Comparison of ENCODE assay signal across 17 cellular contexts in the genomic region with DNA sequence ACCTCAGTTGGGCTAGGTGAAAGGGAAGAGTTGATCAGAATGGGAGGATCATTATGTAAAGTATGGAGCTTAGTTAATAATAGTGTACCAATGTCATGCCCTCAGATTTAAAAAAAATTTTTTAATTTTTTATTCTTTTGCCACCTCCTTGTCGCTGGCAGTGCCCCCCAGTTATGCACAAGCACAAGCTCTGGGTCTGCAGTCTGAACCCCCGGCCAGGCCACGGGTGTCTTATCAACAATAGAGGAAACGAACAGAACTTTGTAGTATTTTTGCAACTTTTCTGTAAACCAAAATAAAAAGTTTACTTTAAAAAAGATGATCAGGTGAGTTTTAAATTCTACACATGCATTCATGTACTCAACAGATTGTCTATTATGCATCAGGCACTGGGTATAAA. TPM values are rescaled to one million over a fixed set of nuclear protein-coding genes. Genes with fewer than 3 reads are reported as not detected.
DNase-seq lines count a peak whose midpoint lies in the region; ATAC-seq, FAIRE-seq and TF ChIP-seq lines count a peak whose summit lies in the region.
"Had no signal": no experiment of that assay in that cellular context is flagged by ENCODE, and none has a peak within 500 bp of the region (broad histone marks: within the 10 kb centered on the region; RNA-seq: fewer than 3 reads in every experiment).

No MANE protein-coding gene starts in this region.

- H3K4me3 ChIP-seq in PC-3 (ENCODE audit: low read length) (no peak overlapping the region), endothelial cell of umbilical vein (replicated peaks in 1 of 3; ENCODE audit: insufficient read depth in 1 of 3, low read depth in 1 of 3, low read length in 3 of 3) (no peak overlapping the region), smooth muscle cell (no peak overlapping the region)

- intact Hi-C loops in activated CD4-positive, alpha-beta T cell treated with anti-CD3 and anti-CD28 coated beads, Interleukin-2, amount 10 ng/mL, durations not matched to agents 24 days and 14 days (cut with micrococcal nuclease): loop anchor here (1.0 to 10.0 kb wide), 9 partner anchors 27 to 1517 kb away; partner anchors contain the start of genes CCDC69, G3BP1, IRGM and PPARGC1B
- intact Hi-C loops in PC-3 (cut with micrococcal nuclease) (loop anchor here (2.0 to 5.0 kb wide), 2 partner anchors 45 to 66 kb away; no protein-coding TSS in a partner anchor), endothelial cell of umbilical vein (cut with micrococcal nuclease) (loop anchor here (1.0 to 10.0 kb wide), 5 partner anchors 27 to 523 kb away; partner anchors contain the start of genes CCDC69, G3BP1 and SLC36A1)

- no peaks in the 10 kb centered on the region for H3K36me3 Mint-ChIP-seq in activated CD4-positive, alpha-beta T cell treated with anti-CD3 and anti-CD28 coated beads, Interleukin-2, amount 10 ng/mL, durations not matched to agents 24 days and 14 days (ENCODE audit: low read depth)

- ATAC-seq in PC-3 (no peak), HG03439 (IDR thresholded peaks at IDR 0.05; ENCODE audit: unreplicated experiment) (no peak), left lobe of liver (no peak)

- peaks cover 30% of the 10 kb centered on the region for H3K4me1 Mint-ChIP-seq in activated CD4-positive, alpha-beta T cell treated with anti-CD3 and anti-CD28 coated beads, Interleukin-2, amount 10 ng/mL, durations not matched to agents 24 days and 14 days

- DNase-seq in activated CD4-positive, alpha-beta T cell treated with anti-CD3 and anti-CD28 coated beads, Interleukin-2, amount 10 ng/mL, durations not matched to agents 24 days and 14 days: no peak
- DNase-seq in activated CD4-positive, alpha-beta T cell treated with anti-CD3 and anti-CD28 coated beads, Interleukin-2, amount 50 U/mL, for 4 hours: no peak
- DNase-seq in PC-3 (no peak), endothelial cell of umbilical vein (ENCODE audit: low read depth, low spot score) (no peak), smooth muscle cell (lab: John Stamatoyannopoulos, UW; ENCODE audit: unreplicated experiment) (no peak), NK-92 (lab: John Stamatoyannopoulos, UW; ENCODE audit: unreplicated experiment) (no peak), left lobe of liver (ENCODE audit: low spot score) (no peak)
- DNase-seq: hippocampal formation, NCI-H1092 treated with DMSO at 0.1 percent for 48 hours, NCI-H526 treated with DMSO at 0.1 percent for 48 hours, thyroid gland had no signal

- no peaks in the 10 kb centered on the region for H3K9me1 ChIP-seq in endothelial cell of umbilical vein (replicated peaks; ENCODE audit: control insufficient read depth, extremely low read depth, insufficient read depth, low read length)

- FAIRE-seq in endothelial cell of umbilical vein (lab: Jason Lieb, UNC): no peak

- H3F3A ChIP-seq in PC-3 (ENCODE audit: low read length, unreplicated experiment) (no peaks in the 10 kb centered on the region), smooth muscle cell (ENCODE audit: low read depth) (no peaks in the 10 kb centered on the region)

- BruUV-seq in PC-3 (replicated peaks; lab: Mats Ljungman, UMichigan) (no TSS peak), endothelial cell of umbilical vein (replicated peaks; lab: Mats Ljungman, UMichigan) (no TSS peak)

- no peaks in the 10 kb centered on the region for H3K27me3 ChIP-seq in PC-3 (ENCODE audit: low read length)
- peaks cover 3 to 4% of the 10 kb centered on the region in 2 experiments for H3K27me3 ChIP-seq in endothelial cell of umbilical vein (ENCODE audit: control insufficient read depth in 2 of 2, insufficient read depth in 2 of 2, low read length in 2 of 2)
- H3K27me3 ChIP-seq in smooth muscle cell (ENCODE audit: low read depth): no peaks in the 10 kb centered on the region
- H3K27me3 ChIP-seq: right atrium auricular region, thyroid gland had no signal

- H3K9me3 Mint-ChIP-seq in activated CD4-positive, alpha-beta T cell treated with anti-CD3 and anti-CD28 coated beads, Interleukin-2, amount 10 ng/mL, durations not matched to agents 24 days and 14 days: no peaks in the 10 kb centered on the region

- H3K9ac ChIP-seq in PC-3 (ENCODE audit: low read length): no peak overlapping the region
- H3K9ac ChIP-seq in endothelial cell of umbilical vein (replicated peaks; ENCODE audit: extremely low read depth, insufficient read depth, low read length): no peak overlapping the region
- no peak overlapping the region for H3K9ac ChIP-seq in smooth muscle cell (ENCODE audit: low read depth)

- H3K36me3 ChIP-seq in PC-3 (ENCODE audit: low read depth, low read length) (no peaks in the 10 kb centered on the region), endothelial cell of umbilical vein (ENCODE audit: control insufficient read depth in 2 of 2, extremely low read depth in 1 of 2, insufficient read depth in 2 of 2, low read length in 2 of 2) (no peaks in the 10 kb centered on the region), smooth muscle cell (ENCODE audit: low read depth) (no peaks in the 10 kb centered on the region)
- H3K36me3 ChIP-seq: right atrium auricular region, thyroid gland had no signal

- TF ChIP-seq CTCF in PC-3 (conservative IDR thresholded peaks at IDR 0.05; ENCODE audit: low read depth, low read length) (no peak), endothelial cell of umbilical vein (IDR thresholded peaks at IDR 0.05; ENCODE audit: extremely low read depth in 1 of 2, insufficient read depth in 1 of 2, low read depth in 1 of 2, low read length in 2 of 2) (no peak), smooth muscle cell (IDR thresholded peaks at IDR 0.05; ENCODE audit: borderline replicate concordance, insufficient read depth, poor library complexity, severe bottlenecking) (no peak)

- WGBS in smooth muscle cell (ENCODE audit: low lambda C conversion rate): 97% methylated on average over 4 of the region's 4 CpGs

- H3K9me2 ChIP-seq in PC-3 (replicated peaks; ENCODE audit: low read length): no peaks in the 10 kb centered on the region

- POLR2A ChIA-PET in PC-3 (lab: Charles Lee; ENCODE audit: unreplicated experiment) (no interaction called here), endothelial cell of umbilical vein (lab: Charles Lee) (no interaction called here)

- dilution Hi-C loops in endothelial cell of umbilical vein (cut with MboI; ENCODE audit: extremely low pct_ligation_motif_present, low sequenced_read_pairs): no loop called here

- no peaks in the 10 kb centered on the region for H3K27me3 Mint-ChIP-seq in activated CD4-positive, alpha-beta T cell treated with anti-CD3 and anti-CD28 coated beads, Interleukin-2, amount 10 ng/mL, durations not matched to agents 24 days and 14 days

- peak overlapping the region; percentile 63 for H3K4me3 Mint-ChIP-seq in activated CD4-positive, alpha-beta T cell treated with anti-CD3 and anti-CD28 coated beads, Interleukin-2, amount 10 ng/mL, durations not matched to agents 24 days and 14 days

- H3K9me3 ChIP-seq in PC-3 (ENCODE audit: low read length) (no peaks in the 10 kb centered on the region), endothelial cell of umbilical vein (replicated peaks; ENCODE audit: control insufficient read depth, insufficient read depth, low read length) (no peaks in the 10 kb centered on the region), smooth muscle cell (replicated peaks; ENCODE audit: low read depth) (no peaks in the 10 kb centered on the region)
- H3K9me3 ChIP-seq: right atrium auricular region, thyroid gland had no signal

- H3K4me2 ChIP-seq in PC-3 (ENCODE audit: low read length) (no peak overlapping the region), endothelial cell of umbilical vein (ENCODE audit: insufficient read depth, low read length) (no peak overlapping the region), smooth muscle cell (peak overlapping the region; percentile 85)

- peak overlapping the region; percentile 95; the same call in 1 of the 2 replicates for H2AFZ ChIP-seq in PC-3 (ENCODE audit: low read length)
- peak overlapping the region; percentile 95 for H2AFZ ChIP-seq in endothelial cell of umbilical vein (ENCODE audit: low read depth, low read length)
- no peak overlapping the region for H2AFZ ChIP-seq in smooth muscle cell (ENCODE audit: low read depth)

- CTCF ChIA-PET in PC-3 (lab: Charles Lee) (interaction anchor here (1.0 kb wide), 1 partner anchor 68 kb away, joined by 12 read pairs; no protein-coding TSS in a partner anchor), endothelial cell of umbilical vein (lab: Charles Lee) (interaction anchor here (0.7 to 3.0 kb wide), 3 partner anchors 12 to 28 kb away, joined by 3 to 28 read pairs (median 14); partner anchors contain the start of gene CCDC69)

- H4K20me1 ChIP-seq in PC-3 (ENCODE audit: low read length): no peaks in the 10 kb centered on the region
- no peaks in the 10 kb centered on the region for H4K20me1 ChIP-seq in endothelial cell of umbilical vein (replicated peaks; ENCODE audit: control insufficient read depth, extremely low read depth, insufficient read depth, low read length)
- no peaks in the 10 kb centered on the region for H4K20me1 ChIP-seq in smooth muscle cell (ENCODE audit: low read depth)

- H3K27ac Mint-ChIP-seq in activated CD4-positive, alpha-beta T cell treated with anti-CD3 and anti-CD28 coated beads, Interleukin-2, amount 10 ng/mL, durations not matched to agents 24 days and 14 days: peak overlapping the region; percentile 95

- H3K27ac ChIP-seq in PC-3 (ENCODE audit: low read length) (no peak overlapping the region), endothelial cell of umbilical vein (ENCODE audit: insufficient read depth, low read depth, low read length) (no peak overlapping the region), smooth muscle cell (ENCODE audit: low read depth) (no peak overlapping the region)
- H3K27ac ChIP-seq: epithelial cell of prostate had no signal

- no peak for TF ChIP-seq POLR2A in endothelial cell of umbilical vein (IDR thresholded peaks at IDR 0.05; ENCODE audit: low read depth, low read length)

- H3K79me2 ChIP-seq in PC-3 (ENCODE audit: low read length) (peaks cover 36% of the 10 kb centered on the region), endothelial cell of umbilical vein (ENCODE audit: control insufficient read depth, insufficient read depth, low read length) (no peaks in the 10 kb centered on the region), smooth muscle cell (ENCODE audit: low read depth) (peaks cover 23% of the 10 kb centered on the region)

- H3K4me1 ChIP-seq in PC-3 (ENCODE audit: insufficient read depth, low read length) (peaks cover 20% of the 10 kb centered on the region), endothelial cell of umbilical vein (ENCODE audit: control insufficient read depth, extremely low read depth, insufficient read depth, low read length) (peaks cover 5% of the 10 kb centered on the region), smooth muscle cell (ENCODE audit: low read depth) (peaks cover 7% of the 10 kb centered on the region)

RNA-seq across cellular contexts. Expression of gene GM2A, which starts 1.4 kb away (rescaled TPM):
- 15.4 and 16.0 TPM in 2 replicates for total RNA-seq in activated CD4-positive, alpha-beta T cell treated with anti-CD3 and anti-CD28 coated beads, Interleukin-2, amount 10 ng/mL, durations not matched to agents 24 days and 14 days
- total RNA-seq in PC-3 (2014; rRNA removed): 78.3 and 90.2 TPM in 2 replicates
- total RNA-seq in endothelial cell of umbilical vein: 21.2 and 22.5 TPM in 2 replicates
- 14.0 and 14.4 TPM in 2 replicates for polyA plus RNA-seq in endothelial cell of umbilical vein
- polyA plus RNA-seq in endothelial cell of umbilical vein (2011; cell fraction: cytosol; rRNA removed): 10.0 and 11.8 TPM in 2 replicates
- polyA plus RNA-seq in endothelial cell of umbilical vein (2011; cell fraction: nucleus; rRNA removed): 4.3 and 4.7 TPM in 2 replicates
- 16.4 and 17.5 TPM in 2 replicates for polyA plus RNA-seq in endothelial cell of umbilical vein (2012)
- 26.7 and 28.5 TPM in 2 replicates for polyA minus RNA-seq in endothelial cell of umbilical vein
- 3.4 TPM for polyA minus RNA-seq in endothelial cell of umbilical vein (2011; cell fraction: cytosol; rRNA and poly(A)+ RNA removed)
- polyA minus RNA-seq in endothelial cell of umbilical vein (2011; cell fraction: nucleus; rRNA and poly(A)+ RNA removed): 3.2 and 3.5 TPM in 2 replicates
- total RNA-seq in smooth muscle cell: 35.0 and 36.1 TPM in 2 replicates
- polyA plus RNA-seq in smooth muscle cell: 16.3 and 20.3 TPM in 2 replicates
- 13.2 TPM for total RNA-seq in left lobe of liver

RNA-seq across cellular contexts. Expression of gene CCDC69, which starts 27.7 kb away (rescaled TPM):
- total RNA-seq in activated CD4-positive, alpha-beta T cell treated with anti-CD3 and anti-CD28 coated beads, Interleukin-2, amount 10 ng/mL, durations not matched to agents 24 days and 14 days: 22.7 and 23.2 TPM in 2 replicates
- total RNA-seq in PC-3 (2014; rRNA removed) (19.2 and 26.4 TPM in 2 replicates), endothelial cell of umbilical vein (4.3 and 4.5 TPM in 2 replicates), smooth muscle cell (1.2 and 1.8 TPM in 2 replicates), left lobe of liver (29.2 TPM)
- polyA plus RNA-seq in endothelial cell of umbilical vein (4.0 and 4.1 TPM in 2 replicates), smooth muscle cell (1.1 and 3.8 TPM in 2 replicates)
- polyA plus RNA-seq in endothelial cell of umbilical vein (2011; cell fraction: cytosol; rRNA removed): 5.0 and 5.3 TPM in 2 replicates
- polyA plus RNA-seq in endothelial cell of umbilical vein (2011; cell fraction: nucleus; rRNA removed): 1.9 and 2.0 TPM in 2 replicates
- polyA plus RNA-seq in endothelial cell of umbilical vein (2012): 5.4 and 10.0 TPM in 2 replicates
- 5.6 and 7.5 TPM in 2 replicates for polyA minus RNA-seq in endothelial cell of umbilical vein
- not detected for polyA minus RNA-seq in endothelial cell of umbilical vein (2011; cell fraction: cytosol; rRNA and poly(A)+ RNA removed)
- polyA minus RNA-seq in endothelial cell of umbilical vein (2011; cell fraction: nucleus; rRNA and poly(A)+ RNA removed): 1.2 and 1.5 TPM in 2 replicates
- total RNA-seq: A673 had no signal

RNA-seq across cellular contexts. Expression of gene SLC36A3, which starts 51.9 kb away (rescaled TPM):
- total RNA-seq in activated CD4-positive, alpha-beta T cell treated with anti-CD3 and anti-CD28 coated beads, Interleukin-2, amount 10 ng/mL, durations not matched to agents 24 days and 14 days: not detected in 2 replicates
- not detected in 2 replicates for total RNA-seq in PC-3 (2014; rRNA removed)
- total RNA-seq in endothelial cell of umbilical vein: not detected in 2 replicates
- polyA plus RNA-seq in endothelial cell of umbilical vein: not detected in 2 replicates
- not detected in 2 replicates for polyA plus RNA-seq in endothelial cell of umbilical vein (2011; cell fraction: cytosol; rRNA removed)
- not detected in 2 replicates for polyA plus RNA-seq in endothelial cell of umbilical vein (2011; cell fraction: nucleus; rRNA removed)
- not detected in 2 replicates for polyA plus RNA-seq in endothelial cell of umbilical vein (2012)
- polyA minus RNA-seq in endothelial cell of umbilical vein: not detected in 2 replicates
- polyA minus RNA-seq in endothelial cell of umbilical vein (2011; cell fraction: cytosol; rRNA and poly(A)+ RNA removed): not detected
- polyA minus RNA-seq in endothelial cell of umbilical vein (2011; cell fraction: nucleus; rRNA and poly(A)+ RNA removed): not detected in 2 replicates
- not detected in 2 replicates for total RNA-seq in smooth muscle cell
- not detected in 2 replicates for polyA plus RNA-seq in smooth muscle cell
- not detected for total RNA-seq in left lobe of liver
- total RNA-seq: A673; activated CD8-positive, alpha-beta memory T cell treated with anti-CD3 and anti-CD28 coated beads for 36 hours; lung microvascular endothelial cell; right atrium auricular region; thyroid gland had no signal
